Comparison of ENCODE assay signal across 8 cellular contexts in genomic region chr16:528111-529011, GRCh38. TPM values are rescaled to one million over a fixed set of nuclear protein-coding genes. Genes with fewer than 3 reads are reported as not detected.
DNase-seq lines count a peak whose midpoint lies in the region; ATAC-seq and TF ChIP-seq lines count a peak whose summit lies in the region.

No MANE protein-coding gene starts in this region.

- ATAC-seq in HG03442 (IDR thresholded peaks at IDR 0.05; ENCODE audit: unreplicated experiment) (peak; percentile 10), T-helper 17 cell (no peak)

- no peaks in the 10 kb centered on the region for H3K36me3 Mint-ChIP-seq in T-helper 17 cell (ENCODE audit: low read depth)

- H3K27ac ChIP-seq in mesodermal cell (ENCODE audit: low read depth, low read length, severe bottlenecking) = no peak overlapping the region
- peak overlapping the region; percentile 55 to 98 for H3K27ac ChIP-seq in testis

- H3K9me3 ChIP-seq in T-helper 17 cell (ENCODE audit: control insufficient read depth, low read length, poor library complexity, severe bottlenecking) = no peaks in the 10 kb centered on the region
- no peaks in the 10 kb centered on the region for H3K9me3 ChIP-seq in mesodermal cell (ENCODE audit: control insufficient read depth, low read length)
- no peaks in the 10 kb centered on the region for H3K9me3 ChIP-seq in testis

- peak overlapping the region; percentile 94 for H3K4me3 Mint-ChIP-seq in T-helper 17 cell

- H3K36me3 ChIP-seq in mesodermal cell (ENCODE audit: control insufficient read depth, insufficient read depth, low read length) (peaks cover 17% of the 10 kb centered on the region), testis (ENCODE audit: low read depth, missing control alignments) (no peaks in the 10 kb centered on the region)

- no peak for TF ChIP-seq CTCF in choroid plexus epithelial cell (conservative IDR thresholded peaks at IDR 0.05; ENCODE audit: low read depth, low read length)
- TF ChIP-seq CTCF in testis (IDR thresholded peaks at IDR 0.05) = no peak

- H3K4me1 Mint-ChIP-seq in T-helper 17 cell = peaks cover 23% of the 10 kb centered on the region

- H3K27me3 ChIP-seq in testis = no peaks in the 10 kb centered on the region

- H3K4me1 ChIP-seq in mesodermal cell (ENCODE audit: control insufficient read depth, insufficient read depth, low read length, poor library complexity, severe bottlenecking) = peaks cover 16% of the 10 kb centered on the region
- H3K4me1 ChIP-seq in testis = peaks cover 29% of the 10 kb centered on the region

- peak; percentile 28 for DNase-seq in NCI-H748 (lab: John Stamatoyannopoulos, UW; ENCODE audit: unreplicated experiment)
- no peak for DNase-seq in NCI-H748 treated with DMSO at 0.1 percent for 48 hours (lab: John Stamatoyannopoulos, UW)
- DNase-seq in T-helper 17 cell = no peak
- peak; percentile 46 for DNase-seq in choroid plexus epithelial cell (ENCODE audit: low read depth)
- DNase-seq in testis = no peak
- no peak for DNase-seq in NCI-H2171 treated with DMSO at 0.1 percent for 48 hours (lab: John Stamatoyannopoulos, UW)

- intact Hi-C loops in testis (cut with DNase I; ENCODE audit: low total_unique reads) = no loop called here

- TF ChIP-seq POLR2A in testis (IDR thresholded peaks at IDR 0.05) = no peak

- H3K27me3 Mint-ChIP-seq in T-helper 17 cell = no peaks in the 10 kb centered on the region

- WGBS in mesodermal cell (ENCODE audit: insufficient coverage in 2 of 2), 2 experiments = 8 to 11% methylated on average over 44 to 55 of the region's 55 CpGs
- WGBS in testis, 2 donors = 9 to 14% methylated on average over 1 to 15 of the region's 55 CpGs

- H3K27ac Mint-ChIP-seq in T-helper 17 cell = peak overlapping the region; percentile 93

- H3K4me3 ChIP-seq in choroid plexus epithelial cell (ENCODE audit: low read depth, low read length) (peak overlapping the region; percentile 85), mesodermal cell (ENCODE audit: extremely low read depth, insufficient read depth, low read length, poor library complexity, severe bottlenecking) (peak overlapping the region; percentile 63), testis (peak overlapping the region; percentile 67 to 73)

RNA-seq across cellular contexts. Expression of gene CAPN15, which starts 0.8 kb away (rescaled TPM):
- total RNA-seq in T-helper 17 cell (10 to 100 TPM; 63.9 to 71.0 TPM), testis (100 to 1,000 TPM; 108 to 115 TPM)
- polyA plus RNA-seq in mesodermal cell (2013, experiment 1 of 2) = 23.8 TPM
- 20.1 TPM for polyA plus RNA-seq in mesodermal cell (2013, experiment 2 of 2)
- 48.0 TPM for polyA plus RNA-seq in testis (ENCODE audit: insufficient read depth, low read depth, low replicate concordance)

RNA-seq across cellular contexts. Expression of gene PRR35, which starts 31.8 kb away (rescaled TPM):
- total RNA-seq in T-helper 17 cell (not detected), testis (1 to 10 TPM; 5.0 to 7.2 TPM)
- polyA plus RNA-seq in mesodermal cell (2013, experiment 1 of 2) = not detected
- not detected for polyA plus RNA-seq in mesodermal cell (2013, experiment 2 of 2)
- 1.7 TPM for polyA plus RNA-seq in testis (ENCODE audit: insufficient read depth, low read depth, low replicate concordance)

RNA-seq across cellular contexts. Expression of gene NHLRC4, which starts 38.4 kb away (rescaled TPM):
- total RNA-seq in T-helper 17 cell (1 to 10 TPM in 1 of 2 donors, under 1 TPM in 1; 0.86 to 1.4 TPM), testis (1 to 10 TPM; 4.5 TPM)
- 1.1 TPM for polyA plus RNA-seq in mesodermal cell (2013, experiment 1 of 2)
- polyA plus RNA-seq in mesodermal cell (2013, experiment 2 of 2) = 1.7 TPM
- 3.0 TPM for polyA plus RNA-seq in testis (ENCODE audit: insufficient read depth, low read depth, low replicate concordance)

RNA-seq across cellular contexts. Expression of gene PIGQ, which starts 41.4 kb away (rescaled TPM):
- total RNA-seq in T-helper 17 cell (10 to 100 TPM; 25.6 to 32.4 TPM), testis (100 to 1,000 TPM in 1 of 2 donors, 10 to 100 TPM in 1; 95.4 to 123 TPM)
- 48.4 TPM for polyA plus RNA-seq in mesodermal cell (2013, experiment 1 of 2)
- 36.6 TPM for polyA plus RNA-seq in mesodermal cell (2013, experiment 2 of 2)
- polyA plus RNA-seq in testis (ENCODE audit: insufficient read depth, low read depth, low replicate concordance) = 80.5 TPM

Comparison
In these comparisons a context has a peak if more than half of its experiments do, and no peak if none do; other contexts are left out.
1. DNase-seq: peak in NCI-H748 (single experiment) and choroid plexus epithelial cell (single experiment); none in NCI-H748 treated with DMSO at 0.1 percent for 48 hours (single experiment), T-helper 17 cell (0 of 3), testis (single experiment) and NCI-H2171 treated with DMSO at 0.1 percent for 48 hours (single experiment).
2. RNA of gene PRR35, which starts 31.8 kb away (total RNA-seq): 5.0 to 7.2 TPM in testis; not detected in T-helper 17 cell; every median in the first group is over 4 times any median in the second.
3. Peak in every context shown above with its lines, with median percentiles within 50 percentile points of each other: H3K4me3 ChIP-seq.